23 cellular contexts compared by ENCODE assay signal in genomic region chrX:11751261-11751660, GRCh38.
"Had no signal": no experiment of that assay in that cellular context is flagged by ENCODE, and none has a peak within 500 bp of the region (broad histone marks: within the 10 kb centered on the region; RNA-seq: fewer than 3 reads in every experiment).

No MANE protein-coding gene starts in this region.

- ATAC-seq: SK-N-SH treated with all-trans-retinoic acid at 6 μM for 48 hours had no signal

- H3K9me3 ChIP-seq: SJSA1 had no signal

- H3K9me3 Mint-ChIP-seq: activated CD4-positive, alpha-beta memory T cell treated with anti-CD3 and anti-CD28 coated beads, Interleukin-2, amount 10 ng/mL, durations not matched to agents 7 days and 5 days; activated naive CD4-positive, alpha-beta T cell treated with anti-CD3 and anti-CD28 coated beads, Interleukin-2, amount 10 ng/mL, durations not matched to agents 7 days and 5 days; activated naive CD8-positive, alpha-beta T cell treated with anti-CD3 and anti-CD28 coated beads for 36 hours; activated T-helper 2 cell treated with anti-CD3 and anti-CD28 coated beads, Interferon-gamma antibody, Interleukin-2, Interleukin-4, amounts not matched to agents 10 μg/mL and 5 μg/mL and 100 μg/mL, durations not matched to agents 14 hours and 24 hours and 36 hours; dendritic cell treated with granulocyte-macrophage colony-stimulating factor and Interleukin-4, amounts not matched to agents 40 ng/mL and 50 ng/mL, for 4 days had no signal

- H3K36me3 ChIP-seq: SJSA1 had no signal

- H3K27me3 ChIP-seq: SJSA1 had no signal

- H3K4me3 Mint-ChIP-seq: activated CD4-positive, alpha-beta memory T cell treated with anti-CD3 and anti-CD28 coated beads, Interleukin-2, amount 10 ng/mL, durations not matched to agents 7 days and 5 days; activated naive CD4-positive, alpha-beta T cell treated with anti-CD3 and anti-CD28 coated beads, Interleukin-2, amount 10 ng/mL, durations not matched to agents 7 days and 5 days; activated naive CD8-positive, alpha-beta T cell treated with anti-CD3 and anti-CD28 coated beads for 36 hours; dendritic cell treated with granulocyte-macrophage colony-stimulating factor and Interleukin-4, amounts not matched to agents 40 ng/mL and 50 ng/mL, for 4 days had no signal

- H3K4me1 Mint-ChIP-seq: activated CD4-positive, alpha-beta memory T cell treated with anti-CD3 and anti-CD28 coated beads, Interleukin-2, amount 10 ng/mL, durations not matched to agents 7 days and 5 days; activated naive CD4-positive, alpha-beta T cell treated with anti-CD3 and anti-CD28 coated beads, Interleukin-2, amount 10 ng/mL, durations not matched to agents 7 days and 5 days; activated naive CD8-positive, alpha-beta T cell treated with anti-CD3 and anti-CD28 coated beads for 36 hours had no signal

- H3K27me3 Mint-ChIP-seq: activated naive CD8-positive, alpha-beta T cell treated with anti-CD3 and anti-CD28 coated beads for 36 hours; dendritic cell treated with granulocyte-macrophage colony-stimulating factor and Interleukin-4, amounts not matched to agents 40 ng/mL and 50 ng/mL, for 4 days had no signal

- H3K36me3 Mint-ChIP-seq: activated naive CD4-positive, alpha-beta T cell treated with anti-CD3 and anti-CD28 coated beads, Interleukin-2, amount 10 ng/mL, durations not matched to agents 7 days and 5 days; activated naive CD8-positive, alpha-beta T cell treated with anti-CD3 and anti-CD28 coated beads for 36 hours had no signal

- H3K27ac ChIP-seq: SJSA1 had no signal

- DNase-seq: activated CD4-positive, alpha-beta memory T cell treated with anti-CD3 and anti-CD28 coated beads, Interleukin-2, amount 10 ng/mL, durations not matched to agents 7 days and 5 days; activated CD4-positive, alpha-beta T cell treated with anti-CD3 and anti-CD28 coated beads, Interleukin-2, amount 50 U/mL, for 1 hour; activated gamma-delta T cell treated with Interleukin-2 at 50 U/mL for 16 hours; activated naive CD4-positive, alpha-beta T cell treated with anti-CD3 and anti-CD28 coated beads, Interleukin-2, amount 10 ng/mL, durations not matched to agents 7 days and 5 days; activated naive CD8-positive, alpha-beta T cell treated with anti-CD3 and anti-CD28 coated beads for 36 hours; activated T-cell treated with anti-CD3 and anti-CD28 coated beads for 4 hours; activated T-cell treated with anti-CD3 and anti-CD28 coated beads, Interleukin-2, amount 50 U/mL, for 48 hours; cerebellar nuclear complex; NCI-H1092; NCI-H1417; NCI-H1930; NCI-H2171; NCI-H2227 treated with DMSO at 0.1 percent for 48 hours; NCI-H446 treated with DMSO at 0.1 percent for 48 hours; NCI-H524 treated with DMSO at 0.1 percent for 48 hours; NCI-H748 treated with DMSO at 0.1 percent for 48 hours; NK-92 treated with Interleukin-12 subunit alpha and Interleukin-12 subunit beta, amount 100 ng/mL, for 24 hours; SHP77; SW 1271 had no signal

- H3K27ac Mint-ChIP-seq: activated CD4-positive, alpha-beta memory T cell treated with anti-CD3 and anti-CD28 coated beads, Interleukin-2, amount 10 ng/mL, durations not matched to agents 7 days and 5 days; activated naive CD4-positive, alpha-beta T cell treated with anti-CD3 and anti-CD28 coated beads, Interleukin-2, amount 10 ng/mL, durations not matched to agents 7 days and 5 days; activated naive CD8-positive, alpha-beta T cell treated with anti-CD3 and anti-CD28 coated beads for 36 hours; activated T-helper 2 cell treated with anti-CD3 and anti-CD28 coated beads, Interferon-gamma antibody, Interleukin-2, Interleukin-4, amounts not matched to agents 10 μg/mL and 5 μg/mL and 100 μg/mL, durations not matched to agents 14 hours and 24 hours and 36 hours; dendritic cell treated with granulocyte-macrophage colony-stimulating factor and Interleukin-4, amounts not matched to agents 40 ng/mL and 50 ng/mL, for 4 days had no signal

- H3K4me3 ChIP-seq: SJSA1 had no signal

- H3K4me1 ChIP-seq: SJSA1 had no signal
